Comparison of ENCODE assay signal across 25 cellular contexts in genomic region chrX:362937-363620, GRCh38. TPM values are rescaled to one million over a fixed set of nuclear protein-coding genes. Genes with fewer than 3 reads are reported as not detected.
DNase-seq lines count a peak whose midpoint lies in the region; ATAC-seq, FAIRE-seq and TF ChIP-seq lines count a peak whose summit lies in the region.
"Had no signal": no experiment of that assay in that cellular context is flagged by ENCODE, and none has a peak within 500 bp of the region (broad histone marks: within the 10 kb centered on the region; RNA-seq: fewer than 3 reads in every experiment).

No MANE protein-coding gene starts in this region.

- intact Hi-C loops in upper lobe of right lung (cut with DNase I), result no loop called here

- H3K4me1 Mint-ChIP-seq in nephron progenitor cell, result peaks cover 7% of the 10 kb centered on the region

- no peak for TF ChIP-seq CTCF in bronchial epithelial cell (IDR thresholded peaks at IDR 0.05; ENCODE audit: insufficient read depth, low read length, severe bottlenecking)
- no peak for TF ChIP-seq CTCF in nephron progenitor cell (IDR thresholded peaks at IDR 0.05)
- no peak for TF ChIP-seq CTCF in upper lobe of right lung (IDR thresholded peaks at IDR 0.05)

- peaks cover 2% of the 10 kb centered on the region for H3K36me3 ChIP-seq in bronchial epithelial cell (ENCODE audit: control insufficient read depth, insufficient read depth, low read length)
- no peaks in the 10 kb centered on the region for H3K36me3 ChIP-seq in upper lobe of right lung

- peaks cover 9% of the 10 kb centered on the region for H3K9me3 ChIP-seq in upper lobe of right lung

- no peaks in the 10 kb centered on the region for H3K4me1 ChIP-seq in upper lobe of right lung

- H3K27me3 Mint-ChIP-seq in nephron progenitor cell (ENCODE audit: low read depth, poor library complexity), result peaks cover 3% of the 10 kb centered on the region
- H3K27me3 Mint-ChIP-seq: CD4-positive, alpha-beta T cell had no signal

- H3K27ac Mint-ChIP-seq in nephron progenitor cell, result peak overlapping the region; percentile 45
- H3K27ac Mint-ChIP-seq: CD4-positive, alpha-beta T cell had no signal

- peak; percentile 12 for ATAC-seq in upper lobe of right lung
- ATAC-seq: HCT116, Panc1 had no signal

- TF ChIP-seq POLR2A in GM12892 (IDR thresholded peaks at IDR 0.05; ENCODE audit: low read depth, low read length), result no peak

- H3K36me3 Mint-ChIP-seq in nephron progenitor cell (ENCODE audit: low read depth), result peaks cover 68% of the 10 kb centered on the region

- H3K27me3 ChIP-seq in bronchial epithelial cell (ENCODE audit: control insufficient read depth, insufficient read depth, low read length), result no peaks in the 10 kb centered on the region
- H3K27me3 ChIP-seq in upper lobe of right lung, result no peaks in the 10 kb centered on the region
- H3K27me3 ChIP-seq: BLaER1 treated with 17β-estradiol and CSF1 and Interleukin-3, amounts not matched to agents 10 nM and 100 nM had no signal

- peaks cover 65% of the 10 kb centered on the region for H3K9me3 Mint-ChIP-seq in nephron progenitor cell
- H3K9me3 Mint-ChIP-seq: CD4-positive, alpha-beta T cell had no signal

- H3K27ac ChIP-seq in upper lobe of right lung, result no peak overlapping the region
- H3K27ac ChIP-seq: BLaER1 treated with 17β-estradiol and CSF1 and Interleukin-3, amounts not matched to agents 10 nM and 100 nM; HL-60; RWPE1 had no signal

- no peak overlapping the region for H3K4me3 Mint-ChIP-seq in nephron progenitor cell
- H3K4me3 Mint-ChIP-seq: CD4-positive, alpha-beta T cell had no signal

- H3K4me3 ChIP-seq in bronchial epithelial cell (ENCODE audit: low read depth, low read length) (no peak overlapping the region), upper lobe of right lung (no peak overlapping the region)
- H3K4me3 ChIP-seq: BLaER1 treated with 17β-estradiol and CSF1 and Interleukin-3, amounts not matched to agents 10 nM and 100 nM had no signal

- peak; percentile 17 for FAIRE-seq in GM12892 (lab: Jason Lieb, UNC)
- peak; percentile 99 for FAIRE-seq in bronchial epithelial cell (lab: Jason Lieb, UNC)
- FAIRE-seq: A204.1, H1, HepG2 had no signal

- DNase-seq in GM12892 (ENCODE audit: insufficient read length) (no peak), bronchial epithelial cell (ENCODE audit: low read depth) (no peak), nephron progenitor cell (no peak), upper lobe of right lung (peak; percentile 46), NCI-H187 treated with DMSO at 0.1 percent for 48 hours (lab: John Stamatoyannopoulos, UW) (no peak), HUDEP-2 (lab: John Stamatoyannopoulos, UW; ENCODE audit: unreplicated experiment in 76 of 76) (no peak), NK-92 (lab: John Stamatoyannopoulos, UW; ENCODE audit: unreplicated experiment) (no peak)
- DNase-seq: CD4-positive, alpha-beta T cell; DMS53; Karpas-422; NCI-H1092 treated with DMSO at 0.1 percent for 48 hours; NCI-H146; NCI-H2029; NCI-H446 treated with DMSO at 0.1 percent for 48 hours; NCI-H526 treated with DMSO at 0.1 percent for 48 hours; SK-N-SH; SW 1271 had no signal

RNA-seq across cellular contexts. Expression of gene PPP2R3B, which starts 23.6 kb away (rescaled TPM):
- polyA plus RNA-seq in GM12892 (2012; ENCODE audit: missing spikeins), result 8.5 TPM
- total RNA-seq in bronchial epithelial cell (8.7 and 11.8 TPM in 2 replicates), upper lobe of right lung (12.8 TPM)

RNA-seq across cellular contexts. Expression of gene GTPBP6, which starts 44.5 kb away (rescaled TPM):
- polyA plus RNA-seq in GM12892 (2012; ENCODE audit: missing spikeins), result 13.4 TPM
- total RNA-seq in bronchial epithelial cell (46.6 and 68.2 TPM in 2 replicates), upper lobe of right lung (55.1 TPM)
